In the genomic region with DNA sequence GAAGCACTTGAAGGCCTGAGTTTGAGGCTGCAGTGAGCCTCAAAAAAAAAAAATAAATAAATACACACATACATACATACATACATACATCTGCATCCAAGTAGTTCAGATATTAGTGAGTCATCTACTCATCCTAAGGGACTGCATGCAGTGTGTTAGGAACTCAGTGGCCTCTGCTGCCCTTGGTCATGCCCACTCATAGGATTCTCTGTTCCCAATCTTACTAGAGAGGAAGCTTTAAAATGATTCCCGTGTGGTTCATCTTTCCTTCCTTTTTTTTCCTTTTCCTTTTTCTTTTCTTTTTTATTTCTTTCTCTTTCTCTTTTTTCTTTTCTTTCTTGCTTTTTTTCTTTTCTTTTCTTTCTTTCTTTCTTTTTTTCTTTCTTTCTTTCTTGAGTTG, we compare ENCODE assay signal across 8 cellular contexts.
"Had no signal": no experiment of that assay in that cellular context is flagged by ENCODE, and none has a peak within 500 bp of the region (broad histone marks: within the 10 kb centered on the region; RNA-seq: fewer than 3 reads in every experiment).

No MANE protein-coding gene starts in this region.

- H3K36me3 ChIP-seq: HAP-1 had no signal

- H3K4me3 ChIP-seq: GM23248, HAP-1 had no signal

- H2AFZ ChIP-seq: GM23248 had no signal

- DNase-seq: GM23248, GOT3, H7, HFFc6, IMR-90 had no signal

- H3K4me1 ChIP-seq: HAP-1 had no signal

- ATAC-seq: HCT116 had no signal

- H3K9me3 ChIP-seq: HAP-1 had no signal

- H3K9ac ChIP-seq: GM23248 had no signal

- H3K27ac ChIP-seq: GM23248, HL-60 had no signal
